Comparison of ENCODE assay signal across 2 cellular contexts in genomic region chr5:150490754-150491153, GRCh38.
TF ChIP-seq lines count a peak whose summit lies in the region.

No MANE protein-coding gene starts in this region.

TF ChIP-seq in liver, 16 proteins besides CTCF, POLR2A, EP300 and RAD21:
- TF ChIP-seq TAF1 (conservative IDR thresholded peaks at IDR 0.05) (no peak), GABPA (IDR thresholded peaks at IDR 0.05 in 1 of 2, conservative IDR thresholded peaks at IDR 0.05 in 1 of 2) (no peak), YY1 (IDR thresholded peaks at IDR 0.05) (no peak), MAX (IDR thresholded peaks at IDR 0.05) (no peak), RXRA (IDR thresholded peaks at IDR 0.05) (no peak), NR2F2 (IDR thresholded peaks at IDR 0.05) (no peak), SP1 (IDR thresholded peaks at IDR 0.05) (no peak), REST (IDR thresholded peaks at IDR 0.05) (no peak), HNF4A (conservative IDR thresholded peaks at IDR 0.05) (no peak), JUND (IDR thresholded peaks at IDR 0.05) (no peak), FOXA2 (IDR thresholded peaks at IDR 0.05) (no peak)
- TF ChIP-seq, protein P1, sequence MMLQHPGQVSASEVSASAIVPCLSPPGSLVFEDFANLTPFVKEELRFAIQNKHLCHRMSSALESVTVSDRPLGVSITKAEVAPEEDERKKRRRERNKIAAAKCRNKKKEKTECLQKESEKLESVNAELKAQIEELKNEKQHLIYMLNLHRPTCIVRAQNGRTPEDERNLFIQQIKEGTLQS (IDR thresholded peaks at IDR 0.05), result no peak
- TF ChIP-seq, protein P2, sequence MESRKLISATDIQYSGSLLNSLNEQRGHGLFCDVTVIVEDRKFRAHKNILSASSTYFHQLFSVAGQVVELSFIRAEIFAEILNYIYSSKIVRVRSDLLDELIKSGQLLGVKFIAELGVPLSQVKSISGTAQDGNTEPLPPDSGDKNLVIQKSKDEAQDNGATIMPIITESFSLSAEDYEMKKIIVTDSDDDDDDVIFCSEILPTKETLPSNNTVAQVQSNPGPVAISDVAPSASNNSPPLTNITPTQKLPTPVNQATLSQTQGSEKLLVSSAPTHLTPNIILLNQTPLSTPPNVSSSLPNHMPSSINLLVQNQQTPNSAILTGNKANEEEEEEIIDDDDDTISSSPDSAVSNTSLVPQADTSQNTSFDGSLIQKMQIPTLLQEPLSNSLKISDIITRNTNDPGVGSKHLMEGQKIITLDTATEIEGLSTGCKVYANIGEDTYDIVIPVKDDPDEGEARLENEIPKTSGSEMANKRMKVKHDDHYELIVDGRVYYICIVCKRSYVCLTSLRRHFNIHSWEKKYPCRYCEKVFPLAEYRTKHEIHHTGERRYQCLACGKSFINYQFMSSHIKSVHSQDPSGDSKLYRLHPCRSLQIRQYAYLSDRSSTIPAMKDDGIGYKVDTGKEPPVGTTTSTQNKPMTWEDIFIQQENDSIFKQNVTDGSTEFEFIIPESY (IDR thresholded peaks at IDR 0.05), result no peak

TF ChIP-seq in HepG2, 621 proteins besides CTCF, POLR2A, EP300 and RAD21:
- TF ChIP-seq THAP9 (CRISPR knock-in tag; IDR thresholded peaks at IDR 0.05; ENCODE audit: borderline replicate concordance) (no peak), POLR2AphosphoS2 (IDR thresholded peaks at IDR 0.05; ENCODE audit: low read depth, low read length) (no peak), ZNF296 (CRISPR knock-in tag; conservative IDR thresholded peaks at IDR 0.05) (no peak), TGIF2 (CRISPR knock-in tag; IDR thresholded peaks at IDR 0.05) (no peak), AHDC1 (CRISPR knock-in tag; IDR thresholded peaks at IDR 0.05; ENCODE audit: borderline replicate concordance) (no peak)
- TF ChIP-seq, protein P3, sequence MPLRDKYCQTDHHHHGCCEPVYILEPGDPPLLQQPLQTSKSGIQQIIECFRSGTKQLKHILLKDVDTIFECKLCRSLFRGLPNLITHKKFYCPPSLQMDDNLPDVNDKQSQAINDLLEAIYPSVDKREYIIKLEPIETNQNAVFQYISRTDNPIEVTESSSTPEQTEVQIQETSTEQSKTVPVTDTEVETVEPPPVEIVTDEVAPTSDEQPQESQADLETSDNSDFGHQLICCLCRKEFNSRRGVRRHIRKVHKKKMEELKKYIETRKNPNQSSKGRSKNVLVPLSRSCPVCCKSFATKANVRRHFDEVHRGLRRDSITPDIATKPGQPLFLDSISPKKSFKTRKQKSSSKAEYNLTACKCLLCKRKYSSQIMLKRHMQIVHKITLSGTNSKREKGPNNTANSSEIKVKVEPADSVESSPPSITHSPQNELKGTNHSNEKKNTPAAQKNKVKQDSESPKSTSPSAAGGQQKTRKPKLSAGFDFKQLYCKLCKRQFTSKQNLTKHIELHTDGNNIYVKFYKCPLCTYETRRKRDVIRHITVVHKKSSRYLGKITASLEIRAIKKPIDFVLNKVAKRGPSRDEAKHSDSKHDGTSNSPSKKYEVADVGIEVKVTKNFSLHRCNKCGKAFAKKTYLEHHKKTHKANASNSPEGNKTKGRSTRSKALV (CRISPR knock-in tag; IDR thresholded peaks at IDR 0.05), result no peak
